In genomic region chr19:1040476-1041271, GRCh38 we compare ENCODE assay signal across 8 cellular contexts. TPM values are rescaled to one million over a fixed set of nuclear protein-coding genes. Genes with fewer than 3 reads are reported as not detected.
DNase-seq lines count a peak whose midpoint lies in the region; ATAC-seq and TF ChIP-seq lines count a peak whose summit lies in the region.

No MANE protein-coding gene starts in this region.

- peak overlapping the region; percentile 50 for H3K9ac ChIP-seq in GM23248
- H3K9ac ChIP-seq in MM.1S (ENCODE audit: low read length) = peak overlapping the region; percentile 52; the same call in 1 of the 2 replicates
- no peak overlapping the region for H3K9ac ChIP-seq in neural progenitor cell

- H3K36me3 ChIP-seq in GM23248 (ENCODE audit: low read depth) (no peaks in the 10 kb centered on the region; the same call in 1 of the 2 replicates), MM.1S (replicated peaks; ENCODE audit: insufficient read depth, low read length) (no peaks in the 10 kb centered on the region; the same call in 1 of the 2 replicates), SJCRH30 (peaks cover 13% of the 10 kb centered on the region), neural progenitor cell (no peaks in the 10 kb centered on the region)

- H2AFZ ChIP-seq in GM23248 (peak overlapping the region; percentile 60), MM.1S (ENCODE audit: low read length) (peak overlapping the region; percentile 18; the same call in 1 of the 2 replicates), neural progenitor cell (replicated peaks) (no peak overlapping the region)

- H3K9me3 ChIP-seq in GM23248 (ENCODE audit: low read depth) (no peaks in the 10 kb centered on the region), MM.1S (replicated peaks; ENCODE audit: insufficient read depth, low read length) (no peaks in the 10 kb centered on the region), SJCRH30 (replicated peaks) (no peaks in the 10 kb centered on the region), neural progenitor cell (ENCODE audit: low read depth) (no peaks in the 10 kb centered on the region)

- H3K79me2 ChIP-seq in GM23248 (ENCODE audit: insufficient read depth) (peaks cover 4% of the 10 kb centered on the region; the same call in 1 of the 2 replicates), MM.1S (ENCODE audit: low read length) (peaks cover 24% of the 10 kb centered on the region), neural progenitor cell (ENCODE audit: low read depth) (no peaks in the 10 kb centered on the region)

- peaks cover 8% of the 10 kb centered on the region for H3K36me3 Mint-ChIP-seq in neural progenitor cell
- H3K36me3 Mint-ChIP-seq in stimulated activated naive CD8-positive, alpha-beta T cell treated with anti-CD3 and anti-CD28 coated beads, Interleukin-15, Interleukin-2, amounts not matched to agents 100 ng/mL and 50 ng/mL, for 24 hours (ENCODE audit: low read depth) = peaks cover 16% of the 10 kb centered on the region

- ATAC-seq in foreskin keratinocyte = peak; percentile 55

- H3K27ac Mint-ChIP-seq in neural progenitor cell = no peak overlapping the region
- H3K27ac Mint-ChIP-seq in stimulated activated naive CD8-positive, alpha-beta T cell treated with anti-CD3 and anti-CD28 coated beads, Interleukin-15, Interleukin-2, amounts not matched to agents 100 ng/mL and 50 ng/mL, for 24 hours = peak overlapping the region; percentile 52

- WGBS in GM23248 (ENCODE audit: low coverage in 1 of 2, low lambda C conversion rate in 2 of 2, missing lambda C conversion rate in 2 of 2), 2 experiments = 3 to 4% methylated on average over 27 of the region's 27 CpGs

- H3K27me3 ChIP-seq in GM23248 (replicated peaks; ENCODE audit: insufficient read depth) (no peaks in the 10 kb centered on the region), MM.1S (replicated peaks; ENCODE audit: insufficient read depth, low read length) (no peaks in the 10 kb centered on the region), SJCRH30 (no peaks in the 10 kb centered on the region), foreskin keratinocyte (no peaks in the 10 kb centered on the region), neural progenitor cell (no peaks in the 10 kb centered on the region)

- H3K4me3 ChIP-seq in GM23248 (peak overlapping the region; percentile 68), MM.1S (ENCODE audit: low read length) (peak overlapping the region; percentile 72), SJCRH30 (peak overlapping the region; percentile 55), neural progenitor cell (peak overlapping the region; percentile 55)

- peaks cover 27% of the 10 kb centered on the region for H3K4me1 Mint-ChIP-seq in neural progenitor cell
- H3K4me1 Mint-ChIP-seq in stimulated activated naive CD8-positive, alpha-beta T cell treated with anti-CD3 and anti-CD28 coated beads, Interleukin-15, Interleukin-2, amounts not matched to agents 100 ng/mL and 50 ng/mL, for 24 hours (ENCODE audit: low read depth) = peaks cover 43% of the 10 kb centered on the region

- H4K20me1 ChIP-seq in GM23248 (ENCODE audit: insufficient read depth) = no peaks in the 10 kb centered on the region
- H4K20me1 ChIP-seq in MM.1S (ENCODE audit: insufficient read depth, low read length) = no peaks in the 10 kb centered on the region
- peaks cover 44% of the 10 kb centered on the region for H4K20me1 ChIP-seq in neural progenitor cell (ENCODE audit: low read depth)

- no peak for TF ChIP-seq CTCF in MM.1S (IDR thresholded peaks at IDR 0.05; ENCODE audit: low read length)
- no peak for TF ChIP-seq CTCF in foreskin keratinocyte (conservative IDR thresholded peaks at IDR 0.05)
- TF ChIP-seq CTCF in neural progenitor cell (IDR thresholded peaks at IDR 0.05) = no peak

- H3K4me2 ChIP-seq in GM23248 (ENCODE audit: unreplicated experiment) = peak overlapping the region; percentile 84
- H3K4me2 ChIP-seq in MM.1S (ENCODE audit: low read depth, low read length) = peak overlapping the region; percentile 66
- peak overlapping the region; percentile 79 for H3K4me2 ChIP-seq in neural progenitor cell

- DNase-seq in COR-L47 (lab: John Stamatoyannopoulos, UW) = peak; percentile 90
- DNase-seq in GM23248 = peak; percentile 93
- DNase-seq in MM.1S = peak; percentile 98
- DNase-seq in SJCRH30 = peak; percentile 97 to 98
- peak; percentile 87 for DNase-seq in activated gamma-delta T cell treated with Interleukin-2 at 50 U/mL for 16 hours
- peak; percentile 90 to 96 for DNase-seq in foreskin keratinocyte
- DNase-seq in neural progenitor cell (ENCODE audit: low spot score) = peak; percentile 96

- in situ Hi-C loops in GM23248 (cut with MboI) = no loop called here

- no peaks in the 10 kb centered on the region for H3K9me3 Mint-ChIP-seq in neural progenitor cell
- no peaks in the 10 kb centered on the region for H3K9me3 Mint-ChIP-seq in stimulated activated naive CD8-positive, alpha-beta T cell treated with anti-CD3 and anti-CD28 coated beads, Interleukin-15, Interleukin-2, amounts not matched to agents 100 ng/mL and 50 ng/mL, for 24 hours

- H3F3A ChIP-seq in GM23248 (ENCODE audit: insufficient read depth) (peaks cover 32% of the 10 kb centered on the region), MM.1S (ENCODE audit: insufficient read depth, low read length) (peaks cover 38% of the 10 kb centered on the region), neural progenitor cell (ENCODE audit: low read depth) (peaks cover 40% of the 10 kb centered on the region)

- peaks cover 10% of the 10 kb centered on the region for H3K27me3 Mint-ChIP-seq in neural progenitor cell (ENCODE audit: insufficient read depth, low read depth)
- H3K27me3 Mint-ChIP-seq in stimulated activated naive CD8-positive, alpha-beta T cell treated with anti-CD3 and anti-CD28 coated beads, Interleukin-15, Interleukin-2, amounts not matched to agents 100 ng/mL and 50 ng/mL, for 24 hours = no peaks in the 10 kb centered on the region

- no peaks in the 10 kb centered on the region for H3K9me2 ChIP-seq in GM23248 (ENCODE audit: insufficient read depth)
- no peaks in the 10 kb centered on the region for H3K9me2 ChIP-seq in MM.1S (replicated peaks; ENCODE audit: insufficient read depth, low read length)

- H3K4me1 ChIP-seq in GM23248 (ENCODE audit: insufficient read depth) (no peaks in the 10 kb centered on the region; the same call in 1 of the 2 replicates), MM.1S (ENCODE audit: low read length) (peaks cover 37% of the 10 kb centered on the region), SJCRH30 (peaks cover 26% of the 10 kb centered on the region), foreskin keratinocyte (peaks cover 6% of the 10 kb centered on the region), neural progenitor cell (peaks cover 8% of the 10 kb centered on the region)

- H3K4me3 Mint-ChIP-seq in neural progenitor cell = peak overlapping the region; percentile 93
- H3K4me3 Mint-ChIP-seq in stimulated activated naive CD8-positive, alpha-beta T cell treated with anti-CD3 and anti-CD28 coated beads, Interleukin-15, Interleukin-2, amounts not matched to agents 100 ng/mL and 50 ng/mL, for 24 hours = peak overlapping the region; percentile 89

- H3K27ac ChIP-seq in GM23248 = no peak overlapping the region
- peak overlapping the region; percentile 13; the same call in 1 of the 2 replicates for H3K27ac ChIP-seq in MM.1S (ENCODE audit: low read length)
- no peak overlapping the region for H3K27ac ChIP-seq in SJCRH30
- H3K27ac ChIP-seq in foreskin keratinocyte = no peak overlapping the region
- H3K27ac ChIP-seq in neural progenitor cell = no peak overlapping the region

RNA-seq across cellular contexts. Expression of gene ABCA7, which starts 0.8 kb away (rescaled TPM):
- 1.1 and 2.1 TPM in 2 replicates for total RNA-seq in GM23248 (2014; rRNA removed; shearing (Covaris generic))
- 1.7 and 2.6 TPM in 2 replicates for polyA plus RNA-seq in GM23248 (2016; fragmentation: Nextera tagmentation; extraction: Ambion mirVana)
- total RNA-seq in SJCRH30 (2014; rRNA removed; shearing (Covaris generic)) = 7.8 and 11.0 TPM in 2 replicates
- total RNA-seq in foreskin keratinocyte = 15.2 and 17.6 TPM in 2 replicates
- 9.6 and 11.3 TPM in 2 replicates for polyA plus RNA-seq in foreskin keratinocyte
- 1.4 and 21.9 TPM in 2 replicates for total RNA-seq in neural progenitor cell (ENCODE audit: low replicate concordance)

RNA-seq across cellular contexts. Expression of gene CNN2, which starts 14.3 kb away (rescaled TPM):
- 239 and 244 TPM in 2 replicates for total RNA-seq in GM23248 (2014; rRNA removed; shearing (Covaris generic))
- polyA plus RNA-seq in GM23248 (2016; fragmentation: Nextera tagmentation; extraction: Ambion mirVana) (400 and 415 TPM in 2 replicates), foreskin keratinocyte (297 and 299 TPM in 2 replicates)
- total RNA-seq in SJCRH30 (2014; rRNA removed; shearing (Covaris generic)) = 87.2 and 91.4 TPM in 2 replicates
- total RNA-seq in foreskin keratinocyte (352 and 355 TPM in 2 replicates), neural progenitor cell (ENCODE audit: low replicate concordance) (131 and 196 TPM in 2 replicates)

RNA-seq across cellular contexts. Expression of gene RNU6-2, which starts 19.4 kb away (rescaled TPM):
- not detected in 2 replicates for total RNA-seq in GM23248 (2014; rRNA removed; shearing (Covaris generic))
- polyA plus RNA-seq in GM23248 (2016; fragmentation: Nextera tagmentation; extraction: Ambion mirVana) (not detected in 2 replicates), foreskin keratinocyte (not detected in 2 replicates)
- not detected in 2 replicates for total RNA-seq in SJCRH30 (2014; rRNA removed; shearing (Covaris generic))
- total RNA-seq in foreskin keratinocyte (not detected in 2 replicates), neural progenitor cell (ENCODE audit: low replicate concordance) (not detected in 2 replicates)

RNA-seq across cellular contexts. Expression of gene TMEM259, which starts 19.8 kb away (rescaled TPM):
- 132 and 169 TPM in 2 replicates for total RNA-seq in GM23248 (2014; rRNA removed; shearing (Covaris generic))
- polyA plus RNA-seq in GM23248 (2016; fragmentation: Nextera tagmentation; extraction: Ambion mirVana) (76.7 and 79.7 TPM in 2 replicates), foreskin keratinocyte (103 and 113 TPM in 2 replicates)
- total RNA-seq in SJCRH30 (2014; rRNA removed; shearing (Covaris generic)) = 61.0 and 66.8 TPM in 2 replicates
- total RNA-seq in foreskin keratinocyte (81.8 and 89.6 TPM in 2 replicates), neural progenitor cell (ENCODE audit: low replicate concordance) (31.7 and 175 TPM in 2 replicates)

RNA-seq across cellular contexts. Expression of gene ARHGAP45, which starts 26.3 kb away (rescaled TPM):
- total RNA-seq in GM23248 (2014; rRNA removed; shearing (Covaris generic)) = 1.5 and 6.3 TPM in 2 replicates
- 3.2 and 3.5 TPM in 2 replicates for polyA plus RNA-seq in GM23248 (2016; fragmentation: Nextera tagmentation; extraction: Ambion mirVana)
- 2.9 TPM in 2 replicates for total RNA-seq in SJCRH30 (2014; rRNA removed; shearing (Covaris generic))
- total RNA-seq in foreskin keratinocyte = 4.5 and 5.5 TPM in 2 replicates
- polyA plus RNA-seq in foreskin keratinocyte = 4.0 and 4.6 TPM in 2 replicates
- total RNA-seq in neural progenitor cell (ENCODE audit: low replicate concordance) = 9.6 and 18.2 TPM in 2 replicates
